In the genomic region with DNA sequence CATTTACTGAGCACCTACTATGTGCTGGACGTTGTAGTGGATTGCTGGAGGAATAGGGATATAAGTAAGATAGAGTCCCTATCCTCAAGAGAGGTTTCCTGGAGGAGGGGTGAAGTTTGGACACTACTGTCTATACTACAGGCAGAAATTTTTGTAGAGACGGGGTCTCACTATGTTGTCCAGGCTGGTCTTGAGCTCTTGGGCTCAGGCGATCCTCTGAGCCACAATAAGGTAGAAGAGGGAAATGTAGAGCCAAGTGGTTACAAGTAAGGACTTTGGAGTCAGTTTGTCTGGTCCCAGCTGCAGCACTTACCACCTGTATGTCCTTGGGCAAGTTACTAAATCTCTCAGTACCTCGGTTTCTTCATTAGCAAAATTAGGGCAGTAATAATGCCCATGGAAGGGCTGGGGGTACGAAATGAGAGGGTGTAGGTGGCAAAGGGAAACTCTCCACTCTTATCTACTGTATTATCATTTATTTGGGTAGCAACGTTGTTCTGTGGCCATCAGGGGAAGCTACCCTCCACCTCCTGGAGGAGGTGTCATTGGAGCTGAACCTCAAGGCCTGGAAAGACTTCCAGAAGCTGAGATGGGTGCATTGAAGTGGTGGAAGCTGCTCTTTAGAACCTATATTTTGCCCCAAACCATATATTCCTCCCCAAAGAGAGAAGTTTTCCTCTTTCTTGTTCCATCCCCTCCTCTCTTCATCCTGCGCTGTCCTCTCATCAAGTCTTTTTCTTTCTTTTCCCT, we compare ENCODE assay signal across 21 cellular contexts.
"Had no signal": no experiment of that assay in that cellular context is flagged by ENCODE, and none has a peak within 500 bp of the region (broad histone marks: within the 10 kb centered on the region; RNA-seq: fewer than 3 reads in every experiment).

No MANE protein-coding gene starts in this region.

- H3K4me1 ChIP-seq: uterus had no signal

- H3K36me3 Mint-ChIP-seq: activated naive CD4-positive, alpha-beta T cell treated with anti-CD3 and anti-CD28 coated beads, Interleukin-2, amount 50 U/mL, for 72 hours; naive B cell had no signal

- H3K27ac Mint-ChIP-seq: activated B cell treated with CpG ODN at 0.5 μM for 24 hours; activated CD8-positive, alpha-beta T cell treated with anti-CD3 and anti-CD28 coated beads, Interleukin-2, amount 10 ng/mL, durations not matched to agents 7 days and 5 days; activated naive CD4-positive, alpha-beta T cell treated with anti-CD3 and anti-CD28 coated beads, Interleukin-2, amount 50 U/mL, for 72 hours; brain; stimulated activated naive CD8-positive, alpha-beta T cell treated with anti-CD3 and anti-CD28 coated beads, Interleukin-15, Interleukin-2, amounts not matched to agents 100 ng/mL and 50 ng/mL, for 24 hours; T-helper 1 cell treated with Interleukin-12 subunit alpha and Interleukin-12 subunit beta and Interleukin-4 antibody, amounts not matched to agents 30 μg/mL and 1 μg/mL, for 36 hours had no signal

- FAIRE-seq: pancreas, TTC549 had no signal

- H3K9me3 ChIP-seq: pancreas, uterus had no signal

- H3K4me3 ChIP-seq: lung, pancreas, skin epidermis, uterus had no signal

- H3K4me1 Mint-ChIP-seq: activated B cell treated with CpG ODN at 0.5 μM for 24 hours, naive B cell had no signal

- DNase-seq: activated B cell treated with CpG ODN at 0.5 μM for 24 hours; activated CD4-positive, alpha-beta T cell treated with anti-CD3 and anti-CD28 coated beads for 48 hours; activated CD8-positive, alpha-beta memory T cell treated with anti-CD3 and anti-CD28 coated beads, Interleukin-2, amount 50 U/mL, for 4 hours; activated CD8-positive, alpha-beta T cell treated with anti-CD3 and anti-CD28 coated beads, Interleukin-2, amount 10 ng/mL, durations not matched to agents 7 days and 5 days; activated gamma-delta T cell; activated T-cell treated with anti-CD3 and anti-CD28 coated beads, Interleukin-2, amount 50 U/mL, for 48 hours; amniotic stem cell; effector CD8-positive, alpha-beta T cell; foreskin melanocyte; naive B cell; retina; uterus had no signal

- H3K36me3 ChIP-seq: pancreas, uterus had no signal

- H3K9me3 Mint-ChIP-seq: activated naive CD4-positive, alpha-beta T cell treated with anti-CD3 and anti-CD28 coated beads, Interleukin-2, amount 50 U/mL, for 72 hours; stimulated activated naive CD8-positive, alpha-beta T cell treated with anti-CD3 and anti-CD28 coated beads, Interleukin-15, Interleukin-2, amounts not matched to agents 100 ng/mL and 50 ng/mL, for 24 hours; T-helper 1 cell treated with Interleukin-12 subunit alpha and Interleukin-12 subunit beta and Interleukin-4 antibody, amounts not matched to agents 30 μg/mL and 1 μg/mL, for 36 hours had no signal

- ATAC-seq: activated CD8-positive, alpha-beta T cell treated with anti-CD3 and anti-CD28 coated beads, Interleukin-2, amount 10 ng/mL, durations not matched to agents 7 days and 5 days; activated naive CD4-positive, alpha-beta T cell treated with anti-CD3 and anti-CD28 coated beads, Interleukin-2, amount 50 U/mL, for 72 hours; SK-N-SH treated with all-trans-retinoic acid at 6 μM for 48 hours had no signal

- H3K27me3 ChIP-seq: pancreas, uterus had no signal

- H3K4me3 Mint-ChIP-seq: activated B cell treated with CpG ODN at 0.5 μM for 24 hours; activated CD8-positive, alpha-beta T cell treated with anti-CD3 and anti-CD28 coated beads, Interleukin-2, amount 10 ng/mL, durations not matched to agents 7 days and 5 days; brain; naive B cell; stimulated activated naive CD8-positive, alpha-beta T cell treated with anti-CD3 and anti-CD28 coated beads, Interleukin-15, Interleukin-2, amounts not matched to agents 100 ng/mL and 50 ng/mL, for 24 hours; T-helper 1 cell treated with Interleukin-12 subunit alpha and Interleukin-12 subunit beta and Interleukin-4 antibody, amounts not matched to agents 30 μg/mL and 1 μg/mL, for 36 hours had no signal
